In the genomic region with DNA sequence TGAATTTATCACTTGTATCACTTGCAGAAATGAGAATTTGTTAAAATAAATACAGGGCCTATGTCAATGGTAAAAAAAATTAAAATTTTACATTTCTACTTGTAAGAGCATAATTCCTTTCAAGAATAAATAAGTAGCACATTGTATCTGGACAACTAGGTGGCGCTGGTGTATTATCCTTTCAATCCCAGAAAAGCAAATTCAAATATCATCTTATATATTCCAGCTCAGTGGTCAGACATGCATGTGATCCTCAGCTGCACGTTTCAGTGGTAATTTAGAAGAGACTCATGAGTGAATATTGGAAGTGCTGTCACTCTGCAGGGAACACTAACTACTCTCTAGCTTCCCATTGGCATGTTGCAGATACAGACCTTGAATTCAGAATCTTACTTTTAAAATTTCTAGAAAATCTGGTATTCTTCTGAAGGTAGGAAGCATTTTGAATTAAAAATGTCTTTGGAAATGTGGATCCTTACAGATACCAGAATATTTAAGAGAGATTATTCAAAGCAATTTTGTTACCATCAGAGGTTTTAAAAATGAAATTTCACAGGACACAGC, we compare ENCODE assay signal across 8 cellular contexts.
DNase-seq lines count a peak whose midpoint lies in the region; ATAC-seq and TF ChIP-seq lines count a peak whose summit lies in the region.

No MANE protein-coding gene starts in this region.

- no peak overlapping the region for H3K4me3 ChIP-seq in BE2C (ENCODE audit: low read depth, low read length)

- no peaks in the 10 kb centered on the region for H3K36me3 Mint-ChIP-seq in activated T-helper 17 cell treated with anti-CD3 and anti-CD28 coated beads, Interleukin-2, amount 50 U/mL, for 72 hours (ENCODE audit: low read depth)
- H3K36me3 Mint-ChIP-seq in activated T-helper 1 cell treated with anti-CD3 and anti-CD28 coated beads, Interleukin-12 subunit alpha, Interleukin-12 subunit beta, Interleukin-2, Interleukin-4 antibody, amounts not matched to agents 30 ng/mL and 10 ng/mL and 1 ng/mL, durations not matched to agents 14 hours and 24 hours and 36 hours (ENCODE audit: low read depth) = no peaks in the 10 kb centered on the region

- H3K4me1 ChIP-seq in BE2C = peaks cover 15% of the 10 kb centered on the region

- no peaks in the 10 kb centered on the region for H3K36me3 ChIP-seq in BE2C

- TF ChIP-seq CTCF in BE2C (IDR thresholded peaks at IDR 0.05; ENCODE audit: low read depth, low read length) = peak; percentile 80

- H3K9me3 Mint-ChIP-seq in activated T-helper 17 cell treated with anti-CD3 and anti-CD28 coated beads, Interleukin-2, amount 50 U/mL, for 72 hours = peaks cover 5% of the 10 kb centered on the region
- no peaks in the 10 kb centered on the region for H3K9me3 Mint-ChIP-seq in activated T-helper 1 cell treated with anti-CD3 and anti-CD28 coated beads, Interleukin-12 subunit alpha, Interleukin-12 subunit beta, Interleukin-2, Interleukin-4 antibody, amounts not matched to agents 30 ng/mL and 10 ng/mL and 1 ng/mL, durations not matched to agents 14 hours and 24 hours and 36 hours

- intact Hi-C loops in activated T-helper 1 cell treated with anti-CD3 and anti-CD28 coated beads, Interleukin-12 subunit alpha, Interleukin-12 subunit beta, Interleukin-2, Interleukin-4 antibody, amounts not matched to agents 30 ng/mL and 10 ng/mL and 1 ng/mL, durations not matched to agents 14 hours and 24 hours and 36 hours (cut with micrococcal nuclease) = no loop called here

- no peaks in the 10 kb centered on the region for H3K27me3 ChIP-seq in BE2C

- no peak overlapping the region for H3K27ac Mint-ChIP-seq in activated T-helper 17 cell treated with anti-CD3 and anti-CD28 coated beads, Interleukin-2, amount 50 U/mL, for 72 hours
- H3K27ac Mint-ChIP-seq in activated T-helper 1 cell treated with anti-CD3 and anti-CD28 coated beads, Interleukin-12 subunit alpha, Interleukin-12 subunit beta, Interleukin-2, Interleukin-4 antibody, amounts not matched to agents 30 ng/mL and 10 ng/mL and 1 ng/mL, durations not matched to agents 14 hours and 24 hours and 36 hours = no peak overlapping the region

- ATAC-seq in HG02885 (IDR thresholded peaks at IDR 0.05; ENCODE audit: poor library complexity, unreplicated experiment) (peak; percentile 48), GM19324 (IDR thresholded peaks at IDR 0.05; ENCODE audit: low FRiP score, unreplicated experiment) (no peak)
- no peak for ATAC-seq in activated T-helper 17 cell treated with anti-CD3 and anti-CD28 coated beads, Interleukin-2, amount 50 U/mL, for 72 hours (replicated peaks)

- DNase-seq in BE2C (peak; percentile 65), NCI-H526 treated with DMSO at 0.1 percent for 48 hours (lab: John Stamatoyannopoulos, UW) (peak; percentile 89), brain pericyte (ENCODE audit: low read depth, low spot score) (peak; percentile 21), lung microvascular endothelial cell (ENCODE audit: low read depth in 2 of 2) (peak; percentile 36 to 57)
- DNase-seq in activated T-helper 1 cell treated with anti-CD3 and anti-CD28 coated beads, Interleukin-12 subunit alpha, Interleukin-12 subunit beta, Interleukin-2, Interleukin-4 antibody, amounts not matched to agents 30 ng/mL and 10 ng/mL and 1 ng/mL, durations not matched to agents 14 hours and 24 hours and 36 hours (ENCODE audit: low spot score) = no peak

- H3K9me3 ChIP-seq in BE2C = no peaks in the 10 kb centered on the region

- H3K27me3 Mint-ChIP-seq in activated T-helper 17 cell treated with anti-CD3 and anti-CD28 coated beads, Interleukin-2, amount 50 U/mL, for 72 hours = no peaks in the 10 kb centered on the region
- no peaks in the 10 kb centered on the region for H3K27me3 Mint-ChIP-seq in activated T-helper 1 cell treated with anti-CD3 and anti-CD28 coated beads, Interleukin-12 subunit alpha, Interleukin-12 subunit beta, Interleukin-2, Interleukin-4 antibody, amounts not matched to agents 30 ng/mL and 10 ng/mL and 1 ng/mL, durations not matched to agents 14 hours and 24 hours and 36 hours (ENCODE audit: insufficient read depth)

- H3K4me3 Mint-ChIP-seq in activated T-helper 17 cell treated with anti-CD3 and anti-CD28 coated beads, Interleukin-2, amount 50 U/mL, for 72 hours = no peak overlapping the region
- H3K4me3 Mint-ChIP-seq in activated T-helper 1 cell treated with anti-CD3 and anti-CD28 coated beads, Interleukin-12 subunit alpha, Interleukin-12 subunit beta, Interleukin-2, Interleukin-4 antibody, amounts not matched to agents 30 ng/mL and 10 ng/mL and 1 ng/mL, durations not matched to agents 14 hours and 24 hours and 36 hours = no peak overlapping the region

- H3K4me1 Mint-ChIP-seq in activated T-helper 17 cell treated with anti-CD3 and anti-CD28 coated beads, Interleukin-2, amount 50 U/mL, for 72 hours = no peaks in the 10 kb centered on the region
- no peaks in the 10 kb centered on the region for H3K4me1 Mint-ChIP-seq in activated T-helper 1 cell treated with anti-CD3 and anti-CD28 coated beads, Interleukin-12 subunit alpha, Interleukin-12 subunit beta, Interleukin-2, Interleukin-4 antibody, amounts not matched to agents 30 ng/mL and 10 ng/mL and 1 ng/mL, durations not matched to agents 14 hours and 24 hours and 36 hours (ENCODE audit: low read depth)
